In genomic region chr10:43122096-43122495, GRCh38 we compare ENCODE assay signal across 1 cellular context.
TF ChIP-seq lines count a peak whose summit lies in the region.

No MANE protein-coding gene starts in this region.

TF ChIP-seq in IMR-90, 13 proteins besides CTCF, POLR2A, EP300 and RAD21 (continued from another document):
- TF ChIP-seq CHD1 (IDR thresholded peaks at IDR 0.05; ENCODE audit: low read depth, low read length), result no peak
- no peak for TF ChIP-seq ELK1 (IDR thresholded peaks at IDR 0.05; ENCODE audit: borderline replicate concordance, low read depth, low read length)
- TF ChIP-seq USF2 (IDR thresholded peaks at IDR 0.05; ENCODE audit: low read depth, low read length), result no peak
- TF ChIP-seq RCOR1 (IDR thresholded peaks at IDR 0.05; ENCODE audit: insufficient replicate concordance, low read length), result no peak
- no peak for TF ChIP-seq MAZ (IDR thresholded peaks at IDR 0.05; ENCODE audit: borderline replicate concordance, low read depth, low read length)
- no peak for TF ChIP-seq MXI1 (IDR thresholded peaks at IDR 0.05; ENCODE audit: borderline replicate concordance, low read depth, low read length)
- no peak for TF ChIP-seq CEBPB (IDR thresholded peaks at IDR 0.05; ENCODE audit: low read depth, low read length)
- TF ChIP-seq MAFK (IDR thresholded peaks at IDR 0.05; ENCODE audit: low read depth, low read length), result no peak
- no peak for TF ChIP-seq NFE2L2 (IDR thresholded peaks at IDR 0.05; ENCODE audit: low read depth, low read length)
